3 cellular contexts compared by ENCODE assay signal in genomic region chr13:99987180-99988047, GRCh38.
A peak's percentile ranks its signal among the peaks of the same experiment; 100 is the strongest.
TF ChIP-seq lines count a peak whose summit lies in the region.

No MANE protein-coding gene starts in this region.

TF ChIP-seq in HEK293, 187 proteins besides CTCF, POLR2A, EP300 and RAD21:
- TF ChIP-seq ZNF549 (tag by site-specific recombination; IDR thresholded peaks at IDR 0.05) (no peak), ZNF600 (tag by site-specific recombination; IDR thresholded peaks at IDR 0.05) (0 out of 2 replicates have a peak, but pooled peaks have one; percentile 14), ZNF596 (tag by site-specific recombination; IDR thresholded peaks at IDR 0.05) (0 out of 2 replicates have a peak, but pooled peaks have one; percentile 5), ZNF175 (tag by site-specific recombination; IDR thresholded peaks at IDR 0.05) (no peak), GLIS1 (tag by site-specific recombination; IDR thresholded peaks at IDR 0.05) (peak; percentile 29), GLIS2 (tag by site-specific recombination; IDR thresholded peaks at IDR 0.05) (peak; percentile 57), BCL11B (tag by site-specific recombination; IDR thresholded peaks at IDR 0.05; ENCODE audit: low read depth) (peak; percentile 87), ZNF19 (tag by site-specific recombination; IDR thresholded peaks at IDR 0.05; ENCODE audit: low read depth) (no peak), IKZF3 (tag by site-specific recombination; IDR thresholded peaks at IDR 0.05) (peak; percentile 67), REST (tag by site-specific recombination; IDR thresholded peaks at IDR 0.05) (no peak), ZBTB20 (tag by site-specific recombination; IDR thresholded peaks at IDR 0.05) (no peak), ZNF747 (tag by site-specific recombination; IDR thresholded peaks at IDR 0.05) (no peak)
- TF ChIP-seq, protein P1, sequence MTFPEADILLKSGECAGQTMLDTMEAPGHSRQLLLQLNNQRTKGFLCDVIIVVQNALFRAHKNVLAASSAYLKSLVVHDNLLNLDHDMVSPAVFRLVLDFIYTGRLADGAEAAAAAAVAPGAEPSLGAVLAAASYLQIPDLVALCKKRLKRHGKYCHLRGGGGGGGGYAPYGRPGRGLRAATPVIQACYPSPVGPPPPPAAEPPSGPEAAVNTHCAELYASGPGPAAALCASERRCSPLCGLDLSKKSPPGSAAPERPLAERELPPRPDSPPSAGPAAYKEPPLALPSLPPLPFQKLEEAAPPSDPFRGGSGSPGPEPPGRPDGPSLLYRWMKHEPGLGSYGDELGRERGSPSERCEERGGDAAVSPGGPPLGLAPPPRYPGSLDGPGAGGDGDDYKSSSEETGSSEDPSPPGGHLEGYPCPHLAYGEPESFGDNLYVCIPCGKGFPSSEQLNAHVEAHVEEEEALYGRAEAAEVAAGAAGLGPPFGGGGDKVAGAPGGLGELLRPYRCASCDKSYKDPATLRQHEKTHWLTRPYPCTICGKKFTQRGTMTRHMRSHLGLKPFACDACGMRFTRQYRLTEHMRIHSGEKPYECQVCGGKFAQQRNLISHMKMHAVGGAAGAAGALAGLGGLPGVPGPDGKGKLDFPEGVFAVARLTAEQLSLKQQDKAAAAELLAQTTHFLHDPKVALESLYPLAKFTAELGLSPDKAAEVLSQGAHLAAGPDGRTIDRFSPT (tag by site-specific recombination; IDR thresholded peaks at IDR 0.05) = 0 out of 2 replicates have a peak, but pooled peaks have one; percentile 18

TF ChIP-seq in K562, 482 proteins besides CTCF, POLR2A, EP300 and RAD21:
- no peak for TF ChIP-seq GTF2B (IDR thresholded peaks at IDR 0.05; ENCODE audit: extremely low read depth, insufficient read length)
- peak; percentile 48 for TF ChIP-seq POLR2G (IDR thresholded peaks at IDR 0.05; ENCODE audit: low read depth, low read length)
- peak; percentile 50; the same call in 1 of the 2 replicates for TF ChIP-seq ZBTB33 (CRISPR knock-in tag; IDR thresholded peaks at IDR 0.05)
- TF ChIP-seq BCOR (IDR thresholded peaks at IDR 0.05) = no peak

TF ChIP-seq in GM12891, 5 proteins besides CTCF, POLR2A, EP300 and RAD21:
- no peak for TF ChIP-seq PAX5 (IDR thresholded peaks at IDR 0.05; ENCODE audit: insufficient read depth, low read length, severe bottlenecking)
- no peak for TF ChIP-seq POLR2AphosphoS5 (IDR thresholded peaks at IDR 0.05; ENCODE audit: low read depth, low read length)
- no peak for TF ChIP-seq TAF1 (IDR thresholded peaks at IDR 0.05; ENCODE audit: low read depth, low read length)
- no peak for TF ChIP-seq POU2F2 (IDR thresholded peaks at IDR 0.05; ENCODE audit: low read depth, low read length)
- TF ChIP-seq SPI1 (IDR thresholded peaks at IDR 0.05; ENCODE audit: low read depth, low read length) = no peak
